1 cellular context compared by ENCODE assay signal in the genomic region with DNA sequence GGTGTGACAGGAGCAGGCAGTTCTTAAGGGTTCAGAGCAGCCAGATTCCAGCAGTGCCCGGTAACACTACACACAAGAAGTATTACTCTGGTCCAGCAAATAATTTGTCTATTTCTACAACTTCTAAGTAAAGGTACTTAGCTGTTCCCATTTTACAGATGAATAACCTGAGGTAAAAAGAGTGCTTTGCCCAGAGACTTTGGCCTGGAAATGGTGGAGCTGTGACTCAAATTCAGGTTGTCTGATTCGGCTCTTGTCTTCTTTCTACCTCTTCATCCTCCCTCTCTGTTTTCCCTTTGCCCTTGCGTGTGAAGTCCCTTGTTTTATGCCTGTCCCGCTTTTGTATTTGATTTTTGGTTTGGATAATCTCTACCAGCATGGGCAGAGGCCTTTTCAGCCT.
TF ChIP-seq lines count a peak whose summit lies in the region.

No MANE protein-coding gene starts in this region.

TF ChIP-seq in K562, 482 proteins besides CTCF, POLR2A, EP300 and RAD21:
- no peak for TF ChIP-seq LARP7 (IDR thresholded peaks at IDR 0.05)
- no peak for TF ChIP-seq MAFK (IDR thresholded peaks at IDR 0.05; ENCODE audit: low read length)
- no peak for TF ChIP-seq SMARCB1 (IDR thresholded peaks at IDR 0.05; ENCODE audit: insufficient read length, low read depth)
- TF ChIP-seq, protein P1, sequence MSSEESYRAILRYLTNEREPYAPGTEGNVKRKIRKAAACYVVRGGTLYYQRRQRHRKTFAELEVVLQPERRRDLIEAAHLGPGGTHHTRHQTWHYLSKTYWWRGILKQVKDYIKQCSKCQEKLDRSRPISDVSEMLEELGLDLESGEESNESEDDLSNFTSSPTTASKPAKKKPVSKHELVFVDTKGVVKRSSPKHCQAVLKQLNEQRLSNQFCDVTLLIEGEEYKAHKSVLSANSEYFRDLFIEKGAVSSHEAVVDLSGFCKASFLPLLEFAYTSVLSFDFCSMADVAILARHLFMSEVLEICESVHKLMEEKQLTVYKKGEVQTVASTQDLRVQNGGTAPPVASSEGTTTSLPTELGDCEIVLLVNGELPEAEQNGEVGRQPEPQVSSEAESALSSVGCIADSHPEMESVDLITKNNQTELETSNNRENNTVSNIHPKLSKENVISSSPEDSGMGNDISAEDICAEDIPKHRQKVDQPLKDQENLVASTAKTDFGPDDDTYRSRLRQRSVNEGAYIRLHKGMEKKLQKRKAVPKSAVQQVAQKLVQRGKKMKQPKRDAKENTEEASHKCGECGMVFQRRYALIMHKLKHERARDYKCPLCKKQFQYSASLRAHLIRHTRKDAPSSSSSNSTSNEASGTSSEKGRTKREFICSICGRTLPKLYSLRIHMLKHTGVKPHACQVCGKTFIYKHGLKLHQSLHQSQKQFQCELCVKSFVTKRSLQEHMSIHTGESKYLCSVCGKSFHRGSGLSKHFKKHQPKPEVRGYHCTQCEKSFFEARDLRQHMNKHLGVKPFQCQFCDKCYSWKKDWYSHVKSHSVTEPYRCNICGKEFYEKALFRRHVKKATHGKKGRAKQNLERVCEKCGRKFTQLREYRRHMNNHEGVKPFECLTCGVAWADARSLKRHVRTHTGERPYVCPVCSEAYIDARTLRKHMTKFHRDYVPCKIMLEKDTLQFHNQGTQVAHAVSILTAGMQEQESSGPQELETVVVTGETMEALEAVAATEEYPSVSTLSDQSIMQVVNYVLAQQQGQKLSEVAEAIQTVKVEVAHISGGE (CRISPR knock-in tag; IDR thresholded peaks at IDR 0.05): no peak
- TF ChIP-seq RBM25 (IDR thresholded peaks at IDR 0.05; ENCODE audit: low read depth, low read length, severe bottlenecking): peak; percentile 80
- TF ChIP-seq FOXA3 (CRISPR knock-in tag; conservative IDR thresholded peaks at IDR 0.05 in 1 of 2, IDR thresholded peaks at IDR 0.05 in 1 of 2): no peak
- TF ChIP-seq, protein P2, sequence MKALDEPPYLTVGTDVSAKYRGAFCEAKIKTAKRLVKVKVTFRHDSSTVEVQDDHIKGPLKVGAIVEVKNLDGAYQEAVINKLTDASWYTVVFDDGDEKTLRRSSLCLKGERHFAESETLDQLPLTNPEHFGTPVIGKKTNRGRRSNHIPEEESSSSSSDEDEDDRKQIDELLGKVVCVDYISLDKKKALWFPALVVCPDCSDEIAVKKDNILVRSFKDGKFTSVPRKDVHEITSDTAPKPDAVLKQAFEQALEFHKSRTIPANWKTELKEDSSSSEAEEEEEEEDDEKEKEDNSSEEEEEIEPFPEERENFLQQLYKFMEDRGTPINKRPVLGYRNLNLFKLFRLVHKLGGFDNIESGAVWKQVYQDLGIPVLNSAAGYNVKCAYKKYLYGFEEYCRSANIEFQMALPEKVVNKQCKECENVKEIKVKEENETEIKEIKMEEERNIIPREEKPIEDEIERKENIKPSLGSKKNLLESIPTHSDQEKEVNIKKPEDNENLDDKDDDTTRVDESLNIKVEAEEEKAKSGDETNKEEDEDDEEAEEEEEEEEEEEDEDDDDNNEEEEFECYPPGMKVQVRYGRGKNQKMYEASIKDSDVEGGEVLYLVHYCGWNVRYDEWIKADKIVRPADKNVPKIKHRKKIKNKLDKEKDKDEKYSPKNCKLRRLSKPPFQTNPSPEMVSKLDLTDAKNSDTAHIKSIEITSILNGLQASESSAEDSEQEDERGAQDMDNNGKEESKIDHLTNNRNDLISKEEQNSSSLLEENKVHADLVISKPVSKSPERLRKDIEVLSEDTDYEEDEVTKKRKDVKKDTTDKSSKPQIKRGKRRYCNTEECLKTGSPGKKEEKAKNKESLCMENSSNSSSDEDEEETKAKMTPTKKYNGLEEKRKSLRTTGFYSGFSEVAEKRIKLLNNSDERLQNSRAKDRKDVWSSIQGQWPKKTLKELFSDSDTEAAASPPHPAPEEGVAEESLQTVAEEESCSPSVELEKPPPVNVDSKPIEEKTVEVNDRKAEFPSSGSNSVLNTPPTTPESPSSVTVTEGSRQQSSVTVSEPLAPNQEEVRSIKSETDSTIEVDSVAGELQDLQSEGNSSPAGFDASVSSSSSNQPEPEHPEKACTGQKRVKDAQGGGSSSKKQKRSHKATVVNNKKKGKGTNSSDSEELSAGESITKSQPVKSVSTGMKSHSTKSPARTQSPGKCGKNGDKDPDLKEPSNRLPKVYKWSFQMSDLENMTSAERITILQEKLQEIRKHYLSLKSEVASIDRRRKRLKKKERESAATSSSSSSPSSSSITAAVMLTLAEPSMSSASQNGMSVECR (CRISPR knock-in tag; IDR thresholded peaks at IDR 0.05): no peak
- TF ChIP-seq, protein P3, sequence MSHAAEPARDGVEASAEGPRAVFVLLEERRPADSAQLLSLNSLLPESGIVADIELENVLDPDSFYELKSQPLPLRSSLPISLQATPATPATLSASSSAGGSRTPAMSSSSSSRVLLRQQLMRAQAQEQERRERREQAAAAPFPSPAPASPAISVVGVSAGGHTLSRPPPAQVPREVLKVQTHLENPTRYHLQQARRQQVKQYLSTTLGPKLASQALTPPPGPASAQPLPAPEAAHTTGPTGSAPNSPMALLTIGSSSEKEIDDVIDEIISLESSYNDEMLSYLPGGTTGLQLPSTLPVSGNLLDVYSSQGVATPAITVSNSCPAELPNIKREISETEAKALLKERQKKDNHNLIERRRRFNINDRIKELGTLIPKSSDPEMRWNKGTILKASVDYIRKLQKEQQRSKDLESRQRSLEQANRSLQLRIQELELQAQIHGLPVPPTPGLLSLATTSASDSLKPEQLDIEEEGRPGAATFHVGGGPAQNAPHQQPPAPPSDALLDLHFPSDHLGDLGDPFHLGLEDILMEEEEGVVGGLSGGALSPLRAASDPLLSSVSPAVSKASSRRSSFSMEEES (CRISPR knock-in tag; IDR thresholded peaks at IDR 0.05): no peak
- TF ChIP-seq, protein P4, sequence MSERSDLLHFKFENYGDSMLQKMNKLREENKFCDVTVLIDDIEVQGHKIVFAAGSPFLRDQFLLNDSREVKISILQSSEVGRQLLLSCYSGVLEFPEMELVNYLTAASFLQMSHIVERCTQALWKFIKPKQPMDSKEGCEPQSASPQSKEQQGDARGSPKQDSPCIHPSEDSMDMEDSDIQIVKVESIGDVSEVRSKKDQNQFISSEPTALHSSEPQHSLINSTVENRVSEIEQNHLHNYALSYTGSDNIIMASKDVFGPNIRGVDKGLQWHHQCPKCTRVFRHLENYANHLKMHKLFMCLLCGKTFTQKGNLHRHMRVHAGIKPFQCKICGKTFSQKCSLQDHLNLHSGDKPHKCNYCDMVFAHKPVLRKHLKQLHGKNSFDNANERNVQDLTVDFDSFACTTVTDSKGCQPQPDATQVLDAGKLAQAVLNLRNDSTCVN (CRISPR knock-in tag; IDR thresholded peaks at IDR 0.05): no peak
